ENCODE assay signal across 13 cellular contexts in the genomic region with DNA sequence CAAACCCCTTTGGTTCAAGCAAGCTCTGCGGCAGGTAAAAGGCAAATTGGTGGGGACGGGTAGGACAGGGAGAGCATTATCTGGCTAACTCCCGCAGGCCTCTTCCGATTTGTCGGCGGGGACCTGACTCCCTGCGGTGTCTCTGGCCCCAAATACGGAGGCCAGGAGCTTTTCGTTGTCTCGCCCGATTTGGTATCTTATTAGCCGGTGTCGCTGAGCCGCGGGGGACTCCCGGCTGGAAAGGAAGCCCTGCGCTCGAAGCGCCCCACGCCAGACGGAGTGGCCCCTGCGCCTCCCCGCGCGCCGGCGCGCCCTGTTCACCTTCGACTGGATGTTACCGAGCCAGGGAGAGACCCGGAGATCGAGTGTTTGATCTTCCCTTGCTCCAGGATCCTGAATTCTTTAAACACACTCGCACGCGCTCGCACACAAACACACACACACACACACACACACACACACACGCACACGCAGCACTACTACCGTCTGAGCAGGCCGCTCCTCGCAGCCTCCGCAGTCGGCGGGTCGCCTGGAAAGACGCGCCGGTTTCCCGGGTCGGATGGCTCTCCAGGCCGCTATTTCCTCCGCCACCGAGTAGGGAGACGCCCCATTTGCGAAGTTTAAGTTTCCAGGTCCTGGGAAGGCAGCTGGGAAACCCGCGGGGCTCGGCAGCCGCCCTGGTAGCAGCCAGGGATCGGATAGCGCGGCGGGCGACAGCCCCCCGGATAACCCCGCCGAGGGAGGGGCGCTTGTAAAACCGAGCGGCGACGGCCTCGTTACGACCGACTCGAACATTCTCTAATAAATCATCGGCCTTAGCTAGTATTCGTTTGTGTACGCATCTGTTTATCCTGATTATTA. TPM values are rescaled to one million over a fixed set of nuclear protein-coding genes. Genes with fewer than 3 reads are reported as not detected.
DNase-seq lines count a peak whose midpoint lies in the region; ATAC-seq, FAIRE-seq and TF ChIP-seq lines count a peak whose summit lies in the region.
"Had no signal": no experiment of that assay in that cellular context is flagged by ENCODE, and none has a peak within 500 bp of the region (broad histone marks: within the 10 kb centered on the region; RNA-seq: fewer than 3 reads in every experiment).

No MANE protein-coding gene starts in this region.

- H3K4me3 ChIP-seq in SK-N-SH (ENCODE audit: low read depth in 2 of 2, low read length in 1 of 2) (no peak overlapping the region), fibroblast of villous mesenchyme (ENCODE audit: low read depth, low read length) (peak overlapping the region; percentile 56)
- H3K4me3 ChIP-seq: heart left ventricle had no signal

- H3K27ac Mint-ChIP-seq in T-cell (no peak overlapping the region), progenitor cell of endocrine pancreas (peak overlapping the region; percentile 77)

- ATAC-seq in SK-N-SH treated with all-trans-retinoic acid at 6 μM for 48 hours: no peak
- ATAC-seq in T-cell (replicated peaks in 1 of 4): peak in 3 of 4 experiments; percentile 30 to 54 (median 38)

- peaks cover 94% of the 10 kb centered on the region for H3K27me3 ChIP-seq in SK-N-SH (ENCODE audit: insufficient read depth)

- H3K79me2 ChIP-seq in SK-N-SH (ENCODE audit: insufficient read depth): no peaks in the 10 kb centered on the region

- CTCF ChIA-PET in SK-N-SH (lab: Yijun Ruan, JAX) (interaction anchor here (1.0 to 13.9 kb wide), 7 partner anchors 40 to 314 kb away, joined by 3 to 328 read pairs (median 5); no protein-coding TSS in a partner anchor), T-cell (lab: Charles Lee) (interaction anchor here in 1 of 2 donors (0.6 kb wide), 1 partner anchor 95 kb away, joined by 8 read pairs; no protein-coding TSS in a partner anchor)

- no peak for TF ChIP-seq RAD21 in SK-N-SH (IDR thresholded peaks at IDR 0.05; ENCODE audit: low read length)

- no peak overlapping the region for H3K27ac ChIP-seq in SK-N-SH (ENCODE audit: low read depth in 2 of 2, low read length in 1 of 2)
- H3K27ac ChIP-seq: heart left ventricle, Peyer's patch had no signal

- POLR2A ChIA-PET in SK-N-SH (lab: Yijun Ruan, JAX) (no interaction called here), T-cell (lab: Charles Lee) (no interaction called here)

- peaks cover 26 to 33% (median 32%) of the 10 kb centered on the region in 3 donors for H3K4me1 Mint-ChIP-seq in T-cell
- peaks cover 2% of the 10 kb centered on the region for H3K4me1 Mint-ChIP-seq in progenitor cell of endocrine pancreas (ENCODE audit: low read depth)

- peaks cover 5% of the 10 kb centered on the region; the same call in 1 of the 2 replicates for H4K20me1 ChIP-seq in SK-N-SH (ENCODE audit: insufficient read depth)

- H3K36me3 Mint-ChIP-seq in T-cell (no peaks in the 10 kb centered on the region), progenitor cell of endocrine pancreas (ENCODE audit: insufficient read depth) (no peaks in the 10 kb centered on the region)

- TF ChIP-seq CTCF in SK-N-SH (IDR thresholded peaks at IDR 0.05) (no peak), fibroblast of villous mesenchyme (IDR thresholded peaks at IDR 0.05; ENCODE audit: insufficient read depth, low read depth, low read length) (no peak), progenitor cell of endocrine pancreas (IDR thresholded peaks at IDR 0.05; ENCODE audit: unreplicated experiment) (no peak)

- H2AFZ ChIP-seq in SK-N-SH (ENCODE audit: low read depth): no peak overlapping the region

- H3K9me2 ChIP-seq in SK-N-SH: no peaks in the 10 kb centered on the region

- H3K9me3 Mint-ChIP-seq in T-cell: no peaks in the 10 kb centered on the region
- H3K9me3 Mint-ChIP-seq in progenitor cell of endocrine pancreas (ENCODE audit: low read depth): no peaks in the 10 kb centered on the region

- H3K36me3 ChIP-seq in SK-N-SH (replicated peaks in 1 of 2; ENCODE audit: control insufficient read depth in 1 of 2, insufficient read depth in 2 of 2, low read length in 1 of 2): no peaks in the 10 kb centered on the region
- H3K36me3 ChIP-seq: heart left ventricle, Peyer's patch had no signal

- no peak for FAIRE-seq in urothelium cell line (lab: Jason Lieb, UNC)
- FAIRE-seq: A204.1 had no signal

- H3K4me2 ChIP-seq in SK-N-SH: no peak overlapping the region

- H3F3A ChIP-seq in SK-N-SH (replicated peaks; ENCODE audit: insufficient read depth): peaks cover 3% of the 10 kb centered on the region

- no peak overlapping the region for H3K9ac ChIP-seq in SK-N-SH

- no peaks in the 10 kb centered on the region for H3K4me1 ChIP-seq in SK-N-SH (ENCODE audit: control insufficient read depth in 1 of 2, insufficient read depth in 2 of 2, low read depth in 1 of 2, low read length in 1 of 2)

- no peaks in the 10 kb centered on the region for H3K9me3 ChIP-seq in SK-N-SH
- H3K9me3 ChIP-seq: heart left ventricle had no signal

- no peak for TF ChIP-seq EP300 in SK-N-SH (IDR thresholded peaks at IDR 0.05; ENCODE audit: borderline replicate concordance in 1 of 2, low read depth in 1 of 2, low read length in 1 of 2)

- H3K4me3 Mint-ChIP-seq in T-cell: peak overlapping the region in 2 of 3 donors; percentile 17 to 59
- H3K4me3 Mint-ChIP-seq in progenitor cell of endocrine pancreas (ENCODE audit: low read depth): peak overlapping the region; percentile 35

- WGBS in SK-N-SH (ENCODE audit: low lambda C conversion rate): 28% methylated on average over 53 of the region's 79 CpGs

- DNase-seq in SK-N-SH (peak; percentile 38), T-cell (no peak), fibroblast of villous mesenchyme (ENCODE audit: low read depth) (no peak), progenitor cell of endocrine pancreas (ENCODE audit: low spot score, unreplicated experiment) (no peak), urothelium cell line (ENCODE audit: low spot score) (no peak), kidney tubule cell (ENCODE audit: low spot score) (no peak), NOMO-1 treated with DMSO at 0.1 percent for 48 hours (lab: John Stamatoyannopoulos, UW; ENCODE audit: unreplicated experiment) (no peak)
- DNase-seq: activated CD4-positive, alpha-beta T cell treated with anti-CD3 and anti-CD28 coated beads, Interleukin-2, amount 50 U/mL, for 4 hours; heart left ventricle had no signal

- H3K27me3 Mint-ChIP-seq in T-cell (peaks cover 54 to 89% of the 10 kb centered on the region in 2 donors), progenitor cell of endocrine pancreas (peaks cover 99% of the 10 kb centered on the region)

TF ChIP-seq in SK-N-SH, 30 proteins besides CTCF, POLR2A, EP300 and RAD21:
- TF ChIP-seq EZH2phosphoT487 (IDR thresholded peaks at IDR 0.05; ENCODE audit: borderline replicate concordance, low read depth): peak; percentile 51; the same call in 1 of the 2 replicates
- TF ChIP-seq FOSL2 (IDR thresholded peaks at IDR 0.05; ENCODE audit: borderline replicate concordance, low read depth): no peak
- no peak for TF ChIP-seq POLR2AphosphoS5 (IDR thresholded peaks at IDR 0.05; ENCODE audit: low read depth, low read length)

TF ChIP-seq in SK-N-SH treated with all-trans-retinoic acid at 6 μM for 48 hours, 23 proteins besides CTCF, POLR2A, EP300 and RAD21:
- no peak for TF ChIP-seq GLIS3 (CRISPR knock-in tag; IDR thresholded peaks at IDR 0.05)
- no peak for TF ChIP-seq OSR1 (CRISPR knock-in tag; IDR thresholded peaks at IDR 0.05)
- TF ChIP-seq CSRNP3 (CRISPR knock-in tag; IDR thresholded peaks at IDR 0.05): no peak
- TF ChIP-seq ZC3H10 (CRISPR knock-in tag; IDR thresholded peaks at IDR 0.05): no peak

RNA-seq across cellular contexts. Expression of gene PRAC1, which starts 3.3 kb away (rescaled TPM):
- polyA plus RNA-seq in SK-N-SH (2012; rRNA removed): not detected in 2 replicates
- not detected in 2 replicates for polyA plus RNA-seq in SK-N-SH (2012; cell fraction: cytosol; rRNA removed)
- not detected in 2 replicates for polyA plus RNA-seq in SK-N-SH (2012; cell fraction: nucleus; rRNA removed)
- total RNA-seq in T-cell: not detected
- total RNA-seq in fibroblast of villous mesenchyme: not detected in 2 replicates
- not detected in 2 replicates for total RNA-seq in progenitor cell of endocrine pancreas
- total RNA-seq: heart left ventricle, Peyer's patch, pulmonary artery endothelial cell had no signal
- polyA plus RNA-seq: heart left ventricle had no signal

RNA-seq across cellular contexts. Expression of gene PRAC2, which starts 4.0 kb away (rescaled TPM):
- polyA plus RNA-seq in SK-N-SH (2012; rRNA removed): not detected in 2 replicates
- not detected in 2 replicates for polyA plus RNA-seq in SK-N-SH (2012; cell fraction: cytosol; rRNA removed)
- polyA plus RNA-seq in SK-N-SH (2012; cell fraction: nucleus; rRNA removed): not detected in 2 replicates
- total RNA-seq in T-cell (not detected), fibroblast of villous mesenchyme (not detected in 2 replicates), progenitor cell of endocrine pancreas (not detected in 2 replicates)
- total RNA-seq: heart left ventricle, Peyer's patch, pulmonary artery endothelial cell had no signal
- polyA plus RNA-seq: heart left ventricle had no signal

RNA-seq across cellular contexts. Expression of gene HOXB13, which starts 9.5 kb away (rescaled TPM):
- polyA plus RNA-seq in SK-N-SH (2012; rRNA removed): not detected in 2 replicates
- not detected in 2 replicates for polyA plus RNA-seq in SK-N-SH (2012; cell fraction: cytosol; rRNA removed)
- 0.07 TPM in 1 of 2 replicates, not detected in the other for polyA plus RNA-seq in SK-N-SH (2012; cell fraction: nucleus; rRNA removed)
- total RNA-seq in T-cell (under 1 TPM in 1 of 5 donors, not detected in 4; 0.13 TPM), fibroblast of villous mesenchyme (under 0.01 and 0.32 TPM in 2 replicates), progenitor cell of endocrine pancreas (not detected in 2 replicates)
- total RNA-seq: heart left ventricle, pulmonary artery endothelial cell had no signal
- polyA plus RNA-seq: heart left ventricle had no signal
